Comparison of ENCODE assay signal across 7 cellular contexts in the genomic region with DNA sequence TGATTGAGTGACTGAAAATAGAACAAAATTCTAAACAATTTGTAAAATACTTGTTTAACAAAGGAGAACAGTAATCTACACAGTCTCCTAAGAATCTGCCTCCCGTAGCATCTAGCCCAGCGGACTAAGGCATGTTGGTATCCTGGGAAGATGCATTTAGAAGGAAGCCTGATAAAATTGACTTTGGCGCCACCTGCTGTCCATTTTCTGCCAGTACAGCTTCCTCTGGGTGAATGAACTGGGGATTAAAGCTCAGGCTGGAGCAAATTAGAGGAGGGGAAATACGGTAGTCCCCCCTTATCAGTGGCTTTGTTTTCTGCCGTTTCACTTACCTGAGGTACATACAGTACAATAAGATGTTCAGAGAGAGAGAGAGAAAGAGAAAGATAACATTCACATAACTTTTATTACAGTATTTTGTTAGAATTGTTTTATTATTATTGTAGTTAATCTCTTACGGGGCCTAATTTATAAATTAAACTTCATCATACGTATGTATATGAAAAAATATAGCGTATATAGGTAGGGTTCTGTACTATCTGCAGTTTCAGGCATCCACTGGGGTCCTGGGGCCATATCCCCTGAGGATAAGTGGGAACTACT.
DNase-seq lines count a peak whose midpoint lies in the region; ATAC-seq and TF ChIP-seq lines count a peak whose summit lies in the region.

No MANE protein-coding gene starts in this region.

- no peak overlapping the region for H3K27ac Mint-ChIP-seq in endothelial cell (ENCODE audit: unreplicated experiment)

- no peaks in the 10 kb centered on the region for H3K9me3 Mint-ChIP-seq in endothelial cell (ENCODE audit: unreplicated experiment)

- peak; percentile 46 for DNase-seq in GM12865 (ENCODE audit: low read depth)
- peak; percentile 74 for DNase-seq in NCI-H82 treated with DMSO at 0.1 percent for 48 hours (lab: John Stamatoyannopoulos, UW; ENCODE audit: unreplicated experiment)
- peak; percentile 38 to 45 for DNase-seq in activated CD8-positive, alpha-beta memory T cell treated with anti-CD3 and anti-CD28 coated beads for 4 hours (ENCODE audit: low read depth in 2 of 2)
- peak; percentile 79 for DNase-seq in endothelial cell (ENCODE audit: low spot score)
- peak; percentile 79 for DNase-seq in midbrain (lab: John Stamatoyannopoulos, UW)
- DNase-seq in stimulated activated CD8-positive, alpha-beta memory T cell treated with anti-CD3 and anti-CD28 coated beads, Interleukin-4, amount 100 ng/mL, for 48 hours: peak; percentile 88

- peak; percentile 53 for ATAC-seq in HG03045 (IDR thresholded peaks at IDR 0.05; ENCODE audit: unreplicated experiment)

- TF ChIP-seq CTCF in GM12865 (IDR thresholded peaks at IDR 0.05; ENCODE audit: insufficient read depth, low read depth, low read length, missing control alignments): peak; percentile 83
- TF ChIP-seq CTCF in endothelial cell (IDR thresholded peaks at IDR 0.05; ENCODE audit: unreplicated experiment): peak; percentile 98

- no peaks in the 10 kb centered on the region for H3K4me1 Mint-ChIP-seq in endothelial cell (ENCODE audit: unreplicated experiment)

- H3K36me3 Mint-ChIP-seq in endothelial cell (ENCODE audit: low read depth, unreplicated experiment): no peaks in the 10 kb centered on the region

- no peak overlapping the region for H3K4me3 Mint-ChIP-seq in endothelial cell (ENCODE audit: unreplicated experiment)

- H3K27me3 Mint-ChIP-seq in endothelial cell (ENCODE audit: unreplicated experiment): no peaks in the 10 kb centered on the region

- H3K4me3 ChIP-seq in GM12865 (ENCODE audit: low read depth, low read length): no peak overlapping the region
